In genomic region chr21:42491328-42491727, GRCh38 we compare ENCODE assay signal across 23 cellular contexts. TPM values are rescaled to one million over a fixed set of nuclear protein-coding genes. Genes with fewer than 3 reads are reported as not detected.
"Had no signal": no experiment of that assay in that cellular context is flagged by ENCODE, and none has a peak within 500 bp of the region (broad histone marks: within the 10 kb centered on the region; RNA-seq: fewer than 3 reads in every experiment).

No MANE protein-coding gene starts in this region.

- H3K4me3 ChIP-seq: coronary artery had no signal

- DNase-seq: activated B cell treated with CpG ODN at 0.5 μM for 24 hours; activated CD4-positive, alpha-beta T cell treated with anti-CD3 and anti-CD28 coated beads for 48 hours; activated CD4-positive, alpha-beta T cell treated with anti-CD3 and anti-CD28 coated beads, Interleukin-2, amount 50 U/mL, for 1 hour; activated CD4-positive, alpha-beta T cell treated with anti-CD3 and anti-CD28 coated beads, Interleukin-2, amount 50 U/mL, for 48 hours; activated CD8-positive, alpha-beta T cell treated with anti-CD3 and anti-CD28 coated beads for 36 hours; activated effector memory CD4-positive, alpha-beta T cell treated with Interleukin-2 at 50 U/mL for 16 hours; activated gamma-delta T cell treated with Interleukin-2 at 50 U/mL for 16 hours; activated naive CD4-positive, alpha-beta T cell treated with anti-CD3 and anti-CD28 coated beads, Interleukin-2, amount 50 U/mL, for 16 hours; activated naive CD4-positive, alpha-beta T cell treated with Interleukin-2 at 50 U/mL for 16 hours; activated T-cell treated with anti-CD3 and anti-CD28 coated beads, Interleukin-2, amount 50 U/mL, for 4 hours; amniotic stem cell; anterior cingulate cortex; brain microvascular endothelial cell; central memory CD4-positive, alpha-beta T cell; cerebellar nuclear complex; dorsolateral prefrontal cortex; effector memory CD4-positive, alpha-beta T cell; endodermal cell; foreskin fibroblast; T-helper 17 cell; T1000; WERI-Rb-1 had no signal

- H3K36me3 ChIP-seq: brain microvascular endothelial cell, WERI-Rb-1 had no signal

- H3K27ac ChIP-seq: brain microvascular endothelial cell, coronary artery, dorsolateral prefrontal cortex, WERI-Rb-1 had no signal

- H3K27me3 ChIP-seq: dorsolateral prefrontal cortex had no signal

RNA-seq across cellular contexts. Expression of gene RSPH1, which starts 4.7 kb away (rescaled TPM):
- total RNA-seq: activated CD8-positive, alpha-beta T cell treated with anti-CD3 and anti-CD28 coated beads for 36 hours; activated T-cell treated with anti-CD3 and anti-CD28 coated beads, Interleukin-2, amount 50 U/mL, for 4 hours had no signal
